Comparison of ENCODE assay signal across 10 cellular contexts in genomic region chr15:87528873-87529272, GRCh38.
"Had no signal": no experiment of that assay in that cellular context is flagged by ENCODE, and none has a peak within 500 bp of the region (broad histone marks: within the 10 kb centered on the region; RNA-seq: fewer than 3 reads in every experiment).

No MANE protein-coding gene starts in this region.

- DNase-seq: activated CD4-positive, alpha-beta T cell treated with anti-CD3 and anti-CD28 coated beads for 1 hour; activated CD4-positive, alpha-beta T cell treated with anti-CD3 and anti-CD28 coated beads, Interleukin-2, amount 50 U/mL, for 48 hours; activated gamma-delta T cell; activated naive CD8-positive, alpha-beta T cell treated with anti-CD3 and anti-CD28 coated beads for 36 hours; activated T-cell treated with anti-CD3 and anti-CD28 coated beads, Interleukin-2, amount 50 U/mL, for 48 hours; aorta; ovary had no signal

- H3K36me3 Mint-ChIP-seq: activated naive CD8-positive, alpha-beta T cell treated with anti-CD3 and anti-CD28 coated beads for 36 hours had no signal

- H3K27ac ChIP-seq: hepatocyte, ovary had no signal

- H3K36me3 ChIP-seq: ovary had no signal

- H3K27me3 Mint-ChIP-seq: activated naive CD8-positive, alpha-beta T cell treated with anti-CD3 and anti-CD28 coated beads for 36 hours had no signal

- H3K4me1 Mint-ChIP-seq: activated naive CD8-positive, alpha-beta T cell treated with anti-CD3 and anti-CD28 coated beads for 36 hours had no signal

- H3K4me3 Mint-ChIP-seq: activated naive CD8-positive, alpha-beta T cell treated with anti-CD3 and anti-CD28 coated beads for 36 hours; neural crest cell had no signal

- H3K4me3 ChIP-seq: hepatocyte, ovary, skin epidermis had no signal

- H3K27me3 ChIP-seq: hepatocyte, ovary had no signal

- H3K27ac Mint-ChIP-seq: activated naive CD8-positive, alpha-beta T cell treated with anti-CD3 and anti-CD28 coated beads for 36 hours had no signal
